In the genomic region with DNA sequence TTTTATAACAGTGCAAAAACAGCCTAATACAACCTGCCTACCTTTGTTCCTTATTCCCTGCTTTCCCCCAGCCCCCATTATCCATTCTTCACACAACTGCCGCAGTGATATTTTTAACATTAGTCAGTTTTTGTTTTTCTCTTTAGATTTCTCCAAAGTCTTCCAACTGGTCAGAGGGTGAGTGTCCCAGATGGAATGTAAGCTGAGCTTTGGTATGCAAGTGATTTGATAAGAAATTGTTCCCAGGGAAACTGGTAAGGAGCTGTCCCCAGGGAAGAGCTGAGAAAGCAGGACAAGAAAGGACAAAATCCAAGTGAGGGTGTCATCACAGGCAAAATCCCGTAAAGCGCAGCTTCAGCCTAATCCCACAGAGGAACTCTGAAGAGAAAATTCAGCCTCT, we compare ENCODE assay signal across 14 cellular contexts.
A peak's percentile ranks its signal among the peaks of the same experiment; 100 is the strongest.
DNase-seq lines count a peak whose midpoint lies in the region; ATAC-seq and TF ChIP-seq lines count a peak whose summit lies in the region.
"Had no signal": no experiment of that assay in that cellular context is flagged by ENCODE, and none has a peak within 500 bp of the region (broad histone marks: within the 10 kb centered on the region; RNA-seq: fewer than 3 reads in every experiment).

No MANE protein-coding gene starts in this region.

- H3K9me3 ChIP-seq in IMR-90 (ENCODE audit: control insufficient read depth, insufficient read depth, low read length) (no peaks in the 10 kb centered on the region), lung (ENCODE audit: control insufficient read depth in 2 of 2, insufficient read depth in 1 of 2, low read length in 1 of 2) (no peaks in the 10 kb centered on the region)

- H3K27me3 ChIP-seq in IMR-90 (ENCODE audit: control insufficient read depth, insufficient read depth, low read length): no peaks in the 10 kb centered on the region
- no peaks in the 10 kb centered on the region for H3K27me3 ChIP-seq in lung (ENCODE audit: control insufficient read depth, insufficient read depth)

- H3K36me3 ChIP-seq in IMR-90 (ENCODE audit: control insufficient read depth, insufficient read depth, low read length) (no peaks in the 10 kb centered on the region), lung (ENCODE audit: control insufficient read depth in 2 of 2, insufficient read depth in 2 of 2, low read length in 2 of 2) (no peaks in the 10 kb centered on the region)

- peak overlapping the region; percentile 93 for H3K23ac ChIP-seq in IMR-90 (ENCODE audit: low read depth, low read length)

- H3K14ac ChIP-seq in IMR-90 (replicated peaks; ENCODE audit: low read depth, low read length): peak overlapping the region; percentile 83

- peak overlapping the region; percentile 99 for H2BK20ac ChIP-seq in IMR-90 (ENCODE audit: low read depth, low read length)

- no CpG with 5 or more reads among the region's 3 CpGs for WGBS in IMR-90 (ENCODE audit: extremely low coverage in 2 of 2, insufficient read length in 1 of 2), 2 experiments
- WGBS in lung, 2 donors: 76 to 88% methylated on average over 3 of the region's 3 CpGs

- dilution Hi-C loops in IMR-90 (cut with HindIII; ENCODE audit: low sequenced_read_pairs, unreplicated experiment): no loop called here

- CTCF ChIA-PET in IMR-90 (lab: Yijun Ruan, JAX): interaction anchor here (1.5 kb wide), 1 partner anchor 14 kb away, joined by 3 read pairs; no protein-coding TSS in a partner anchor

- H2AK9ac ChIP-seq in IMR-90 (replicated peaks; ENCODE audit: low read depth, low read length, poor library complexity): peak overlapping the region; percentile 90

- TF ChIP-seq CTCF in AG09309 (IDR thresholded peaks at IDR 0.05; ENCODE audit: control insufficient read depth, insufficient read depth, low read depth, low read length, missing control alignments): no peak
- TF ChIP-seq CTCF in IMR-90 (conservative IDR thresholded peaks at IDR 0.05; ENCODE audit: low read depth, low read length): no peak
- no peak for TF ChIP-seq CTCF in lung (IDR thresholded peaks at IDR 0.05; ENCODE audit: control extremely low read depth, extremely low read depth)

- peak overlapping the region; percentile 80 for H3K4me2 ChIP-seq in IMR-90 (ENCODE audit: low read depth, low read length)

- H3K27ac ChIP-seq in IMR-90 (ENCODE audit: insufficient read depth, low read length) (peak overlapping the region; percentile 99), lung (ENCODE audit: low read depth in 1 of 2, low read length in 1 of 2) (no peak overlapping the region)
- H3K27ac ChIP-seq: parathyroid adenoma, VCaP had no signal

- in situ Hi-C loops in IMR-90 (cut with MboI; ENCODE audit: low sequenced_read_pairs): no loop called here

- peak overlapping the region; percentile 84 to 92 for H4K8ac ChIP-seq in IMR-90 (ENCODE audit: low read depth in 2 of 2, low read length in 2 of 2)

- peak overlapping the region; percentile 87; the same call in 2 of the 3 replicates for H2BK15ac ChIP-seq in IMR-90 (ENCODE audit: low read depth, low read length)

- H2AFZ ChIP-seq in IMR-90 (replicated peaks; ENCODE audit: low read length, poor library complexity): peak overlapping the region; percentile 74
- H2AFZ ChIP-seq: parathyroid adenoma had no signal

- no peaks in the 10 kb centered on the region for H3K79me1 ChIP-seq in IMR-90 (ENCODE audit: low read depth in 1 of 2, low read length in 2 of 2)

- no peaks in the 10 kb centered on the region for H4K20me1 ChIP-seq in IMR-90 (ENCODE audit: insufficient read depth, low read length)

- no TSS peak for BruUV-seq in IMR-90 (replicated peaks; lab: Mats Ljungman, UMichigan)

- H2BK120ac ChIP-seq in IMR-90 (ENCODE audit: low read depth, low read length): peak overlapping the region; percentile 99

- H4K91ac ChIP-seq in IMR-90 (ENCODE audit: insufficient read depth, low read depth, low read length): peak overlapping the region; percentile 98

- peak overlapping the region; percentile 99 for H2BK5ac ChIP-seq in IMR-90 (ENCODE audit: low read depth, low read length, poor library complexity, severe bottlenecking)

- peak overlapping the region; percentile 88 for H3K56ac ChIP-seq in IMR-90 (ENCODE audit: extremely low read depth, insufficient read depth, low read length)

- peak overlapping the region; percentile 97 for H2AK5ac ChIP-seq in IMR-90 (ENCODE audit: low read depth, low read length)

- DNase-seq in AG09309 (ENCODE audit: low read depth): peak; percentile 70
- peak; percentile 95 for DNase-seq in IMR-90
- peak; percentile 90 for DNase-seq in dedifferentiated amniotic fluid mesenchymal stem cell (ENCODE audit: extremely low spot score)
- DNase-seq in lung (ENCODE audit: low spot score): no peak
- no peak for DNase-seq in SIG-M5 (lab: John Stamatoyannopoulos, UW)
- no peak for DNase-seq in DMS153 treated with DMSO at 0.1 percent for 48 hours (lab: John Stamatoyannopoulos, UW; ENCODE audit: unreplicated experiment)
- no peak for DNase-seq in NCI-H69 (lab: John Stamatoyannopoulos, UW)
- DNase-seq in activated T-cell treated with anti-CD3 and anti-CD28 coated beads, Interleukin-2, amount 50 U/mL, for 48 hours: no peak
- DNase-seq: CD4-positive, CD25-positive, alpha-beta regulatory T cell; kidney glomerular epithelial cell; NCI-H1930 had no signal

- TF ChIP-seq RAD21 in IMR-90 (IDR thresholded peaks at IDR 0.05; ENCODE audit: low read length): peak; percentile 6

- peak overlapping the region; percentile 99 for H4K5ac ChIP-seq in IMR-90 (ENCODE audit: low read depth, low read length)

- H3K9me1 ChIP-seq in IMR-90 (ENCODE audit: insufficient read depth, low read length): no peaks in the 10 kb centered on the region

- POLR2A ChIA-PET in IMR-90 (lab: Charles Lee; ENCODE audit: unreplicated experiment): no interaction called here

- H3K4me3 ChIP-seq in AG09309 (ENCODE audit: control insufficient read depth, low read depth, low read length) (no peak overlapping the region), IMR-90 (ENCODE audit: insufficient read depth, low read depth, low read length) (no peak overlapping the region), lung (no peak overlapping the region)
- H3K4me3 ChIP-seq: GM12878 had no signal

- ATAC-seq in IMR-90 (ENCODE audit: low read depth) (peak; percentile 92), lung (ENCODE audit: insufficient read depth, low FRiP score) (peak; percentile 47)
- ATAC-seq: GM12878 had no signal

- H3K18ac ChIP-seq in IMR-90 (ENCODE audit: low read depth, low read length): peak overlapping the region; percentile 100

- TF ChIP-seq POLR2A in IMR-90 (IDR thresholded peaks at IDR 0.05; ENCODE audit: low read depth, low read length): no peak

- H3K4me1 ChIP-seq in IMR-90 (ENCODE audit: control insufficient read depth, insufficient read depth, low read length): peaks cover 16% of the 10 kb centered on the region
- peaks cover 0 to 3% of the 10 kb centered on the region in 2 donors for H3K4me1 ChIP-seq in lung (ENCODE audit: control insufficient read depth in 2 of 2, insufficient read depth in 2 of 2, low read length in 2 of 2)
- H3K4me1 ChIP-seq: parathyroid adenoma had no signal

- H3K4ac ChIP-seq in IMR-90 (ENCODE audit: low read depth, low read length): peak overlapping the region; percentile 99

- peak overlapping the region; percentile 38; the same call in 1 of the 2 replicates for H3K9ac ChIP-seq in IMR-90 (ENCODE audit: low read depth, low read length)
- H3K9ac ChIP-seq: parathyroid adenoma had no signal

- intact Hi-C loops in IMR-90 (cut with micrococcal nuclease): loop anchor here (2.0 kb wide), 1 partner anchor 40 kb away; no protein-coding TSS in a partner anchor

TF ChIP-seq in IMR-90, 13 proteins besides CTCF, POLR2A, EP300 and RAD21:
- TF ChIP-seq CEBPB (IDR thresholded peaks at IDR 0.05; ENCODE audit: low read depth, low read length) (0 out of 2 replicates have a peak, but pooled peaks have one; percentile 3), MAFK (IDR thresholded peaks at IDR 0.05; ENCODE audit: low read depth, low read length) (no peak), BHLHE40 (IDR thresholded peaks at IDR 0.05; ENCODE audit: low read depth, low read length) (peak; percentile 3; the same call in 1 of the 2 replicates), FOS (IDR thresholded peaks at IDR 0.05; ENCODE audit: low read depth, low read length) (peak; percentile 54; the same call in 1 of the 2 replicates)

Comparison
In these comparisons a context has a peak if more than half of its experiments do, and no peak if none do; other contexts are left out.
1. DNase-seq: peak in AG09309 (single experiment), IMR-90 (single experiment) and dedifferentiated amniotic fluid mesenchymal stem cell (single experiment); none in lung (single experiment), SIG-M5 (single experiment), DMS153 treated with DMSO at 0.1 percent for 48 hours (single experiment), NCI-H69 (single experiment) and activated T-cell treated with anti-CD3 and anti-CD28 coated beads, Interleukin-2, amount 50 U/mL, for 48 hours (0 of 2).